ENCODE assay signal across 19 cellular contexts in the genomic region with DNA sequence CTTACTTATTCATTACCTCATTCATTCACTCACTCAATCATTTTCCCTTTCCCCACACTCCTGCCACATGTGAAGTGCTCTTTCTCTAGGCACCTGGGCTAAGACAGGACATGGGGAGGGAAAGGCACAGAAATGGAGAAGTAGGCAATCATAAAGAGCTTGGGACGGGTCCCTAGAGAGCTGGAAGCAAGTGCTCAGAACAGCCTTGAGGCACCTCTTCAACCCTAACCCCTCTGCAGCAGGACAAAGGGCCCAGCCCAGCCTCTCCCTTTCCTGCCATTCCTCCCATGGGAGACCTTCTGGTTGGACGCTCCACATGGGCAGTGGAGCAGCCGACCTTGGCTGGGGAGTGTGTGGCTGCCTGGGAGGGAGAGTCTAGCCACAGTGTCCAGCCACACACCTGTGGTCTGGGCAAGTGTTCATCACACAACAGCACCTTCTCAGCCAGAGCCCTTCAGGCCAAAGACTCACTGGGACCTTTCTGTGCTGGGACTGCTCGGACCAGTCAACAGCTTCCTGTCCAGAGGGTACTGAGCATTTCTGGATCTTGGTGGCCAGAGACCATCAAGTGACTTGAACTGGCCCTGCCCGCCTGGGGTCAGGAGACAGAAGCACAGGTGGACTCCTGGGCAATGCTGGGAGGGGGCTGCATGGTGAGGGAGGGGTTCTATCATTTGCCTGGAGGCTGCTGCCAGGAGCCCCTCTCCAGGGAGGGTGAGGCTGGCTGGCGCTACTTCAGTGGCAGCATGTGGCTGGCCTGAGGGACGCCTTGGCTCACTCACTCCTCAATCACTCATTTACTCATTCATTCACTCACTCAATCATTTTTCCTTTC. TPM values are rescaled to one million over a fixed set of nuclear protein-coding genes. Genes with fewer than 3 reads are reported as not detected.
A peak's percentile ranks its signal among the peaks of the same experiment; 100 is the strongest.
DNase-seq lines count a peak whose midpoint lies in the region; ATAC-seq and TF ChIP-seq lines count a peak whose summit lies in the region.
"Had no signal": no experiment of that assay in that cellular context is flagged by ENCODE, and none has a peak within 500 bp of the region (broad histone marks: within the 10 kb centered on the region; RNA-seq: fewer than 3 reads in every experiment).

No MANE protein-coding gene starts in this region.

- H3K79me2 ChIP-seq in hepatocyte = no peaks in the 10 kb centered on the region

- H4K20me1 ChIP-seq in hepatocyte (ENCODE audit: insufficient read depth, poor library complexity, severe bottlenecking) = no peaks in the 10 kb centered on the region

- peak; percentile 1 for DNase-seq in activated gamma-delta T cell treated with Interleukin-2 at 50 U/mL for 16 hours
- no peak for DNase-seq in activated gamma-delta T cell (lab: John Stamatoyannopoulos, UW)
- DNase-seq in H7 = peak; percentile 39
- peak; percentile 2 for DNase-seq in hepatocyte (ENCODE audit: low spot score)
- DNase-seq in stomach = no peak
- DNase-seq in NCI-H2107 treated with DMSO at 0.1 percent for 48 hours (lab: John Stamatoyannopoulos, UW; ENCODE audit: unreplicated experiment) = no peak
- DNase-seq in NCI-H1092 treated with DMSO at 0.1 percent for 48 hours (lab: John Stamatoyannopoulos, UW) = no peak
- DNase-seq in omental fat pad (ENCODE audit: low spot score) = no peak
- DNase-seq: AML-193, DMS79 treated with DMSO at 0.1 percent for 48 hours, GDM1, Kasumi-1, NCI-H1436, NCI-H2029 treated with DMSO at 0.1 percent for 48 hours, NCI-H524, SIG-M5 had no signal

- H3K36me3 ChIP-seq in H7 (replicated peaks; ENCODE audit: control insufficient read depth, insufficient read depth, low read length) (no peaks in the 10 kb centered on the region), hepatocyte (replicated peaks; ENCODE audit: insufficient read depth, low read depth) (no peaks in the 10 kb centered on the region), stomach (peaks cover 0 to 11% (median 2%) of the 10 kb centered on the region in 4 donors)
- H3K36me3 ChIP-seq: HAP-1 had no signal

- no peak overlapping the region for H3K4me2 ChIP-seq in hepatocyte

- H3K9me3 ChIP-seq in hepatocyte (ENCODE audit: low read depth) (no peaks in the 10 kb centered on the region), stomach (no peaks in the 10 kb centered on the region)

- intact Hi-C loops in stomach (cut with DNase I; ENCODE audit: low total_unique reads) = no loop called here

- TF ChIP-seq EP300 in stomach (IDR thresholded peaks at IDR 0.05) = no peak

- no peak for ATAC-seq in omental fat pad (ENCODE audit: low FRiP score)

- H3K27me3 ChIP-seq in H7 (ENCODE audit: control insufficient read depth, insufficient read depth, low read length) = no peaks in the 10 kb centered on the region
- H3K27me3 ChIP-seq in hepatocyte = no peaks in the 10 kb centered on the region
- peaks cover 0 to 57% (median 4%) of the 10 kb centered on the region in 3 donors for H3K27me3 ChIP-seq in stomach

- H3K4me3 ChIP-seq in H7 (ENCODE audit: insufficient read depth, low read depth, low read length) (no peak overlapping the region), hepatocyte (no peak overlapping the region), stomach (no peak overlapping the region)
- H3K4me3 ChIP-seq: HAP-1 had no signal

- no peak overlapping the region for H2AFZ ChIP-seq in hepatocyte

- H3K9me2 ChIP-seq in hepatocyte (replicated peaks; ENCODE audit: insufficient read depth) = no peaks in the 10 kb centered on the region

- no peak overlapping the region for H3K27ac ChIP-seq in hepatocyte
- H3K27ac ChIP-seq in stomach = peak overlapping the region; percentile 52 to 79 (median 65)

- no peak for TF ChIP-seq POLR2A in stomach (IDR thresholded peaks at IDR 0.05)

- WGBS in hepatocyte (ENCODE audit: low lambda C conversion rate, missing lambda C conversion rate) = 93% methylated on average over 7 of the region's 7 CpGs
- 68 to 91% (median 81%) methylated on average over 7 of the region's 7 CpGs for WGBS in stomach, 5 donors

- H3K4me1 ChIP-seq in hepatocyte (ENCODE audit: insufficient read depth) (peaks cover 13% of the 10 kb centered on the region), stomach (peaks cover 14 to 35% (median 24%) of the 10 kb centered on the region in 4 donors)
- H3K4me1 ChIP-seq: HAP-1 had no signal

- TF ChIP-seq CTCF in hepatocyte (IDR thresholded peaks at IDR 0.05; ENCODE audit: poor library complexity) = no peak
- TF ChIP-seq CTCF in stomach (IDR thresholded peaks at IDR 0.05) = no peak
- no peak for TF ChIP-seq CTCF in omental fat pad (IDR thresholded peaks at IDR 0.05)

RNA-seq across cellular contexts. Expression of a gene that starts 1.0 kb away (rescaled TPM):
- total RNA-seq in H7 (2014; rRNA removed; shearing (Covaris generic)) = not detected in 2 replicates
- total RNA-seq in hepatocyte (under 0.01 and 0.07 TPM in 2 replicates), stomach (1,000 to 10,000 TPM in 1 of 5 donors, 100 to 1,000 TPM in 3, 1 to 10 TPM in 1; 2.0 to 1,253 (median 605) TPM), omental fat pad (not detected)
- polyA plus RNA-seq in hepatocyte (0.02 and 0.08 TPM in 2 replicates), stomach (10 to 100 TPM in 2 of 3 donors, 1 to 10 TPM in 1; 5.5 to 77.0 (median 24.0) TPM)
- total RNA-seq: CD4-positive, alpha-beta T cell; RPMI7951 had no signal

Comparison
In these comparisons a context has a peak if more than half of its experiments do, and no peak if none do; other contexts are left out.
1. DNase-seq: peak in activated gamma-delta T cell treated with Interleukin-2 at 50 U/mL for 16 hours (single experiment), H7 (single experiment) and hepatocyte (single experiment); none in activated gamma-delta T cell (single experiment), stomach (single experiment), NCI-H2107 treated with DMSO at 0.1 percent for 48 hours (single experiment), NCI-H1092 treated with DMSO at 0.1 percent for 48 hours (single experiment) and omental fat pad (single experiment).